ENCODE assay signal across 8 cellular contexts in genomic region chr15:76340198-76340801, GRCh38. TPM values are rescaled to one million over a fixed set of nuclear protein-coding genes. Genes with fewer than 3 reads are reported as not detected.
DNase-seq lines count a peak whose midpoint lies in the region; ATAC-seq and TF ChIP-seq lines count a peak whose summit lies in the region.

No MANE protein-coding gene starts in this region.

- H3K36me3 ChIP-seq in heart right ventricle, result no peaks in the 10 kb centered on the region
- H3K36me3 ChIP-seq in skeletal muscle tissue (ENCODE audit: control insufficient read depth in 3 of 3, insufficient read depth in 3 of 3, low read length in 3 of 3), result no peaks in the 10 kb centered on the region

- peak in 5 of 8 donors; percentile 20 to 25 (median 20) for ATAC-seq in heart right ventricle
- no peak for ATAC-seq in HG02588 (IDR thresholded peaks at IDR 0.05; ENCODE audit: unreplicated experiment)

- peaks cover 85 to 100% (median 100%) of the 10 kb centered on the region in 7 donors for H3K27me3 ChIP-seq in heart right ventricle
- H3K27me3 ChIP-seq in skeletal muscle tissue (ENCODE audit: control insufficient read depth in 3 of 3, insufficient read depth in 3 of 3, low read length in 3 of 3), result peaks cover 96 to 97% (median 96%) of the 10 kb centered on the region in 3 donors

- no peak for TF ChIP-seq CTCF in heart right ventricle (IDR thresholded peaks at IDR 0.05)

- no peak overlapping the region for H3K27ac ChIP-seq in heart right ventricle
- H3K27ac ChIP-seq in skeletal muscle tissue (ENCODE audit: low read depth, low read length), result no peak overlapping the region

- H3K9ac ChIP-seq in skeletal muscle tissue (ENCODE audit: low read depth in 1 of 3, low read length in 3 of 3), result peak overlapping the region in 2 of 3 donors; percentile 38 to 40

- H3K4me1 ChIP-seq in heart right ventricle (peaks cover 37 to 82% (median 65%) of the 10 kb centered on the region in 9 donors), skeletal muscle tissue (ENCODE audit: control insufficient read depth in 3 of 3, insufficient read depth in 3 of 3, low read length in 3 of 3) (peaks cover 38 to 51% (median 42%) of the 10 kb centered on the region in 3 donors)

- WGBS in heart right ventricle, 2 donors, result 2% methylated on average over 53 of the region's 53 CpGs

- DNase-seq in activated CD8-positive, alpha-beta memory T cell treated with anti-CD3 and anti-CD28 coated beads for 24 hours, result peak; percentile 73
- DNase-seq in activated CD8-positive, alpha-beta memory T cell treated with anti-CD3 and anti-CD28 coated beads, Interleukin-2, amount 50 U/mL, for 4 hours, result no peak
- DNase-seq in activated T-cell treated with anti-CD3 and anti-CD28 coated beads, Interleukin-2, amount 50 U/mL, for 1 hour, result peak; percentile 55
- peak in 1 of 2 donors; percentile 23 for DNase-seq in heart right ventricle
- no peak for DNase-seq in posterior vena cava (ENCODE audit: low spot score)
- no peak for DNase-seq in LoVo (ENCODE audit: low spot score)

- H3K9me3 ChIP-seq in heart right ventricle, result no peaks in the 10 kb centered on the region
- no peaks in the 10 kb centered on the region for H3K9me3 ChIP-seq in skeletal muscle tissue (ENCODE audit: control insufficient read depth in 3 of 3, low read length in 3 of 3)

- intact Hi-C loops in heart right ventricle (cut with DNase I), result no loop called here
- intact Hi-C loops in posterior vena cava (cut with DNase I), result no loop called here

- H3K4me3 ChIP-seq in heart right ventricle (peak overlapping the region; percentile 9 to 51 (median 40)), skeletal muscle tissue (ENCODE audit: low read length in 3 of 3) (peak overlapping the region; percentile 43 to 63 (median 63))

RNA-seq across cellular contexts. Expression of gene ISL2, which starts 3.7 kb away (rescaled TPM):
- total RNA-seq in heart right ventricle (under 1 TPM in 1 of 10 donors, not detected in 9; 0.16 TPM), skeletal muscle tissue (not detected), posterior vena cava (not detected)
- polyA plus RNA-seq in heart right ventricle, result not detected

RNA-seq across cellular contexts. Expression of gene ETFA, which starts 29.0 kb away (rescaled TPM):
- total RNA-seq in heart right ventricle (100 to 1,000 TPM; 327 to 541 (median 464) TPM), skeletal muscle tissue (129 TPM), posterior vena cava (10 to 100 TPM; 68.6 to 98.4 TPM)
- polyA plus RNA-seq in heart right ventricle, result 100 to 1,000 TPM; 103 to 217 TPM

Comparison
In these comparisons a context has a peak if more than half of its experiments do, and no peak if none do; other contexts are left out.
1. DNase-seq: peak in activated CD8-positive, alpha-beta memory T cell treated with anti-CD3 and anti-CD28 coated beads for 24 hours (single experiment) and activated T-cell treated with anti-CD3 and anti-CD28 coated beads, Interleukin-2, amount 50 U/mL, for 1 hour (single experiment); none in activated CD8-positive, alpha-beta memory T cell treated with anti-CD3 and anti-CD28 coated beads, Interleukin-2, amount 50 U/mL, for 4 hours (single experiment), posterior vena cava (single experiment) and LoVo (single experiment).